29 cellular contexts compared by ENCODE assay signal in genomic region chr2:119288576-119288975, GRCh38.
"Had no signal": no experiment of that assay in that cellular context is flagged by ENCODE, and none has a peak within 500 bp of the region (broad histone marks: within the 10 kb centered on the region; RNA-seq: fewer than 3 reads in every experiment).

No MANE protein-coding gene starts in this region.

- ATAC-seq: activated CD4-positive, alpha-beta T cell treated with anti-CD3 and anti-CD28 coated beads for 36 hours; lower lobe of right lung; pancreas; stimulated activated naive B cell treated with anti-CD40 and anti-IgM and Interleukin-4, amounts not matched to agents 10 μg/mL and 1 μg/mL and 100 μg/mL, for 72 hours had no signal

- H3K36me3 ChIP-seq: left lung, lower lobe of right lung, pancreas, prostate gland, right atrium auricular region, transverse colon had no signal

- H3K27ac ChIP-seq: left lung, lower lobe of right lung, pancreas, right atrium auricular region had no signal

- FAIRE-seq: astrocyte, frontal cortex, islet of Langerhans, pancreas had no signal

- H3K4me3 ChIP-seq: esophagus squamous epithelium, left lung, lower lobe of right lung, pancreas, prostate gland, right atrium auricular region, testis, transverse colon had no signal

- DNase-seq: activated CD4-positive, alpha-beta T cell treated with anti-CD3 and anti-CD28 coated beads for 36 hours; activated CD4-positive, alpha-beta T cell treated with anti-CD3 and anti-CD28 coated beads, Interleukin-2, amount 50 U/mL, for 4 hours; activated CD4-positive, CD25-positive, alpha-beta regulatory T cell; activated CD8-positive, alpha-beta memory T cell treated with anti-CD3 and anti-CD28 coated beads, Interleukin-2, amount 50 U/mL, for 4 hours; activated gamma-delta T cell; activated naive CD4-positive, alpha-beta T cell treated with anti-CD3 and anti-CD28 coated beads, Interleukin-2, amount 10 ng/mL, durations not matched to agents 7 days and 5 days; activated naive CD8-positive, alpha-beta T cell treated with anti-CD3 and anti-CD28 coated beads, Interleukin-2, amount 10 ng/mL, durations not matched to agents 7 days and 5 days; activated T-cell treated with anti-CD3 and anti-CD28 coated beads, Interleukin-2, amount 50 U/mL, for 24 hours; amniotic stem cell; central memory CD4-positive, alpha-beta T cell; effector CD4-positive, alpha-beta T cell; esophagus squamous epithelium; glutamatergic neuron; left lung; lower lobe of right lung; mesendoderm; nephron progenitor cell; pancreas; stimulated activated CD4-positive, alpha-beta T cell treated with anti-CD3 and anti-CD28 coated beads, Interleukin-15, amount 100 ng/mL, for 24 hours; stimulated activated CD4-positive, alpha-beta T cell treated with anti-CD3 and anti-CD28 coated beads, Interleukin-2, amount 100 ng/mL, for 24 hours; stimulated activated naive B cell treated with anti-CD40 and anti-IgM and Interleukin-4, amounts not matched to agents 10 μg/mL and 1 μg/mL and 100 μg/mL, for 72 hours; T-helper 1 cell; transverse colon had no signal

- H3K9me3 ChIP-seq: esophagus squamous epithelium, left lung, lower lobe of right lung, pancreas, prostate gland, right atrium auricular region, testis, transverse colon had no signal

- H3K27me3 ChIP-seq: esophagus squamous epithelium, left lung, pancreas, right atrium auricular region, testis, transverse colon had no signal
